Comparison of ENCODE assay signal across 31 cellular contexts in the genomic region with DNA sequence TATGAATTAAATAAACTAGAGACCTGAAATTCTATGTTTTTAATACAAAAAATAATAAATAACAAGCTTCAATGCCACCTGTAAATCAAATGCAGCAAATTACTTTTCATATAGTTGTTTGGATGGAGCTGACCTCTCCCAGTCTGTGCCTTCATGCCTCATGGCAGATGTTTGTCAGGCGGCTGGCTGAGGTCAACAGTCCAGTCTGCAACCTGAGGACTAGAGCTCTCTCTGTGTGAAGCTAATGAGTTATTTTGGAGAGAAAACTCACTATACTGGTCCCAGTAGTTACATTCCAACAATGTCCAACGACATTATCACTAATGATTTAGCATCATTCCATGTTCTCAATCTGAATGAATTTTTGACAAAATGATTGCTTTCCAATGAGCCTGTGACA.
"Had no signal": no experiment of that assay in that cellular context is flagged by ENCODE, and none has a peak within 500 bp of the region (broad histone marks: within the 10 kb centered on the region; RNA-seq: fewer than 3 reads in every experiment).

No MANE protein-coding gene starts in this region.

- DNase-seq: activated B cell treated with CpG ODN at 0.5 μM for 24 hours; activated CD4-positive, alpha-beta memory T cell treated with anti-CD3 and anti-CD28 coated beads for 36 hours; activated CD4-positive, alpha-beta T cell treated with anti-CD3 and anti-CD28 coated beads for 4 hours; activated CD4-positive, alpha-beta T cell treated with anti-CD3 and anti-CD28 coated beads, Interleukin-2, amount 10 ng/mL, durations not matched to agents 24 days and 14 days; activated CD4-positive, alpha-beta T cell treated with anti-CD3 and anti-CD28 coated beads, Interleukin-2, amount 50 U/mL, for 1 hour; activated CD4-positive, alpha-beta T cell treated with anti-CD3 and anti-CD28 coated beads, Interleukin-2, amount 50 U/mL, for 4 hours; activated CD4-positive, CD25-positive, alpha-beta regulatory T cell treated with anti-CD3 and anti-CD28 coated beads, Interleukin-2, amount 50 U/mL, for 72 hours; activated CD8-positive, alpha-beta memory T cell treated with anti-CD3 and anti-CD28 coated beads, Interleukin-2, amount 50 U/mL, for 4 hours; activated CD8-positive, alpha-beta T cell treated with anti-CD3 and anti-CD28 coated beads for 36 hours; activated effector memory CD4-positive, alpha-beta T cell treated with anti-CD3 and anti-CD28 coated beads, Interleukin-2, amount 50 U/mL, for 16 hours; activated gamma-delta T cell treated with Interleukin-2 at 50 U/mL for 16 hours; activated naive CD4-positive, alpha-beta T cell; activated naive CD4-positive, alpha-beta T cell treated with anti-CD3 and anti-CD28 coated beads for 36 hours; activated naive CD4-positive, alpha-beta T cell treated with anti-CD3 and anti-CD28 coated beads, Interleukin-2, amount 50 U/mL, for 16 hours; activated naive CD8-positive, alpha-beta T cell treated with anti-CD3 and anti-CD28 coated beads for 36 hours; activated T-cell treated with anti-CD3 and anti-CD28 coated beads for 4 hours; activated T-cell treated with anti-CD3 and anti-CD28 coated beads, Interleukin-2, amount 50 U/mL, for 1 hour; activated T-cell treated with anti-CD3 and anti-CD28 coated beads, Interleukin-2, amount 50 U/mL, for 4 hours; activated T-cell treated with anti-CD3 and anti-CD28 coated beads, Interleukin-2, amount 50 U/mL, for 72 hours; adrenal gland; amniotic stem cell; aorta; body of pancreas; brain microvascular endothelial cell; central memory CD4-positive, alpha-beta T cell; T-helper 2 cell; T-helper 9 cell had no signal

- H3K27ac ChIP-seq: adrenal gland, body of pancreas, brain microvascular endothelial cell, breast epithelium, VCaP had no signal

- H3K36me3 ChIP-seq: adrenal gland, brain microvascular endothelial cell, breast epithelium had no signal

- ATAC-seq: activated CD8-positive, alpha-beta T cell treated with anti-CD3 and anti-CD28 coated beads for 36 hours; activated naive CD4-positive, alpha-beta T cell treated with anti-CD3 and anti-CD28 coated beads, Interleukin-2, amount 50 U/mL, for 72 hours; activated T-cell treated with anti-CD3 and anti-CD28 coated beads, Interleukin-2, amount 50 U/mL, for 4 hours; activated T-cell treated with anti-CD3 and anti-CD28 coated beads, Interleukin-2, amount 50 U/mL, for 72 hours; activated T-helper 17 cell treated with anti-CD3 and anti-CD28 coated beads, Interleukin-2, amount 50 U/mL, for 72 hours; body of pancreas had no signal

- H3K4me1 ChIP-seq: adrenal gland, body of pancreas, breast epithelium had no signal

- H3K9me3 ChIP-seq: adrenal gland, body of pancreas, breast epithelium had no signal

- H3K27me3 ChIP-seq: adrenal gland, body of pancreas, brain microvascular endothelial cell, breast epithelium had no signal

- H3K4me3 ChIP-seq: adrenal gland, body of pancreas, breast epithelium had no signal
